1 cellular context compared by ENCODE assay signal in the genomic region with DNA sequence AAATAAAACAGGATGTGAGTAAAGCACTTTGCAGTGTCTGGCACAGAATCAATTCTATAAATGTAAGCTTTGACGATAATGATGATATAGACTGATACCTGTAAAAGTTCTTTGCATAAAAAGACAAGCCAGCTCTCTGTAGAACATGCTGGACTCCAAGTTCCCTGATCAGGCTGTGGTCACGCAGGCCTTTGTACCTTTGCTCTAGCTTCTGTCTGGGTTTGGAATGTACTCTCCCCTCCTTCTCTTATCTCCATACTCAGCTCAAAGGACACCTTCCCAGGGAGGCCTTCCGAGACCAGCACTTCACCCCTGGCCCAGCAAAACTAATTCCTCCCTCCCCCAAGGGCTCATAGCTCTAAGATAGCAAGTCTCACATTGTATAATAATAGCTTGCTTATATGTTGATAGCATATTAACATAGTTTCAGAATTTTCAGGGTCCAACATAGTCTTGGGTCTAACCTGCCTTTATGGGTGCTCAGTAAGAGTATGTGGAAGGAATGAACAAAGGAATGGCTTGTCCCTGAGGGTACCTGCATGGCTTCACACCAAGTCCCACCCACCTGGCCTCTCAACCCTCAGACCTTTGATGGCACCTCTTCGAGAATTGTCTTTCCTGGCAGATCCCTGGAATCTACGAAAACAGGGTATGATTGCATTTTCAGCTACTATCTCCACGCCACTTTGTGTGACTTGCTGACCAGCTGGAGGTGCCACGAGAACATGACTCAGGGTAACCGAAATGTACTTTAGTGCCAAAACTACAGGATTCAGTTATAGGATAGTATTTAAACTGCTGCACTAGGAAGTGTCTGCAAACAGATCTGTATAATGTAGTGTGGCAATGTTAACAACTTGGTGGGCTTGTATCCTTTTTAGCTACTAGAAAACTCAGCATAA.
TF ChIP-seq lines count a peak whose summit lies in the region.

No MANE protein-coding gene starts in this region.

TF ChIP-seq in HepG2, 621 proteins besides CTCF, POLR2A, EP300 and RAD21 (continued from another document and continues in another):
- TF ChIP-seq FLYWCH1 (CRISPR knock-in tag; IDR thresholded peaks at IDR 0.05) (no peak), TEAD3 (CRISPR knock-in tag; optimal IDR thresholded peaks at IDR 0.05; ENCODE audit: borderline replicate concordance) (peak; percentile 96), ZNF614 (CRISPR knock-in tag; IDR thresholded peaks at IDR 0.05; ENCODE audit: borderline replicate concordance) (peak; percentile 69; the same call in 1 of the 2 replicates), ADNP (CRISPR knock-in tag; IDR thresholded peaks at IDR 0.05) (no peak; the same call in 1 of the 2 replicates), XRCC5 (optimal IDR thresholded peaks at IDR 0.05; ENCODE audit: low read length) (peak; percentile 74), ZNF124 (CRISPR knock-in tag; IDR thresholded peaks at IDR 0.05) (no peak; the same call in 1 of the 2 replicates), POLR2AphosphoS2 (IDR thresholded peaks at IDR 0.05; ENCODE audit: low read depth, low read length) (no peak), HDAC6 (IDR thresholded peaks at IDR 0.05; ENCODE audit: low read depth, low read length) (no peak), PLSCR1 (CRISPR knock-in tag; IDR thresholded peaks at IDR 0.05; ENCODE audit: borderline replicate concordance) (no peak), HINFP (CRISPR knock-in tag; IDR thresholded peaks at IDR 0.05; ENCODE audit: low read depth) (0 out of 2 replicates have a peak, but pooled peaks have one; percentile 77), SOX6 (IDR thresholded peaks at IDR 0.05) (no peak), SOX6 (CRISPR knock-in tag; IDR thresholded peaks at IDR 0.05) (peak; percentile 90), MIXL1 (CRISPR knock-in tag; IDR thresholded peaks at IDR 0.05) (peak; percentile 83), ZNF558 (CRISPR knock-in tag; IDR thresholded peaks at IDR 0.05; ENCODE audit: borderline replicate concordance) (no peak), ZNF431 (CRISPR knock-in tag; IDR thresholded peaks at IDR 0.05; ENCODE audit: borderline replicate concordance, low read depth) (no peak; the same call in 1 of the 2 replicates), FOSL2 (CRISPR knock-in tag; IDR thresholded peaks at IDR 0.05) (peak; percentile 69), ATF7 (IDR thresholded peaks at IDR 0.05) (no peak), ATF7 (CRISPR knock-in tag; IDR thresholded peaks at IDR 0.05) (0 out of 2 replicates have a peak, but pooled peaks have one; percentile 33), ZNF24 (IDR thresholded peaks at IDR 0.05) (no peak), ELF1 (CRISPR knock-in tag; IDR thresholded peaks at IDR 0.05) (no peak), DPF2 (CRISPR knock-in tag; IDR thresholded peaks at IDR 0.05; ENCODE audit: borderline replicate concordance, low read depth) (peak; percentile 73; the same call in 1 of the 2 replicates), CAMTA2 (CRISPR knock-in tag; IDR thresholded peaks at IDR 0.05; ENCODE audit: borderline replicate concordance) (no peak), ZSCAN31 (CRISPR knock-in tag; IDR thresholded peaks at IDR 0.05; ENCODE audit: low read depth) (no peak), TBX2 (CRISPR knock-in tag; IDR thresholded peaks at IDR 0.05; ENCODE audit: borderline replicate concordance) (peak; percentile 67), KDM3A (CRISPR knock-in tag; IDR thresholded peaks at IDR 0.05; ENCODE audit: low read depth) (peak; percentile 61; the same call in 1 of the 2 replicates), ZNF12 (CRISPR knock-in tag; IDR thresholded peaks at IDR 0.05) (no peak), HCFC1 (IDR thresholded peaks at IDR 0.05; ENCODE audit: low read depth, low read length) (no peak), SKI (IDR thresholded peaks at IDR 0.05; ENCODE audit: partially characterized antibody) (peak; percentile 85), SRSF4 (IDR thresholded peaks at IDR 0.05; ENCODE audit: low read depth, low read length, poor library complexity, severe bottlenecking) (no peak), JUND (CRISPR knock-in tag; IDR thresholded peaks at IDR 0.05) (no peak), ZNF775 (CRISPR knock-in tag; IDR thresholded peaks at IDR 0.05; ENCODE audit: borderline replicate concordance) (0 out of 2 replicates have a peak, but pooled peaks have one; percentile 28), ZNF432 (CRISPR knock-in tag; IDR thresholded peaks at IDR 0.05; ENCODE audit: borderline replicate concordance) (no peak), ZFP36L2 (CRISPR knock-in tag; IDR thresholded peaks at IDR 0.05) (no peak), ZNF33A (CRISPR knock-in tag; IDR thresholded peaks at IDR 0.05; ENCODE audit: borderline replicate concordance) (no peak), ZNF230 (CRISPR knock-in tag; IDR thresholded peaks at IDR 0.05) (0 out of 2 replicates have a peak, but pooled peaks have one; percentile 24), PBX2 (CRISPR knock-in tag; IDR thresholded peaks at IDR 0.05) (no peak), ATF7-NPFF (CRISPR knock-in tag; IDR thresholded peaks at IDR 0.05; ENCODE audit: low read depth) (0 out of 2 replicates have a peak, but pooled peaks have one; percentile 24), TBX3 (IDR thresholded peaks at IDR 0.05; ENCODE audit: borderline replicate concordance) (0 out of 2 replicates have a peak, but pooled peaks have one; percentile 11), NR1H2 (CRISPR knock-in tag; IDR thresholded peaks at IDR 0.05; ENCODE audit: borderline replicate concordance, low read depth) (no peak), ATM (IDR thresholded peaks at IDR 0.05; ENCODE audit: borderline replicate concordance) (no peak), RNF2 (conservative IDR thresholded peaks at IDR 0.05; ENCODE audit: low read depth) (no peak), CREM (IDR thresholded peaks at IDR 0.05) (peak; percentile 85), CREM (CRISPR knock-in tag; IDR thresholded peaks at IDR 0.05) (no peak), ZFP36 (IDR thresholded peaks at IDR 0.05; ENCODE audit: borderline replicate concordance, low read depth, low read length, partially characterized antibody) (peak; percentile 76), ZSCAN22 (CRISPR knock-in tag; IDR thresholded peaks at IDR 0.05) (no peak), ZNF34 (CRISPR knock-in tag; IDR thresholded peaks at IDR 0.05; ENCODE audit: borderline replicate concordance) (peak; percentile 8; the same call in 1 of the 2 replicates), ZC3H13 (CRISPR knock-in tag; IDR thresholded peaks at IDR 0.05) (no peak), SNAPC2 (CRISPR knock-in tag; IDR thresholded peaks at IDR 0.05) (peak; percentile 47; the same call in 1 of the 2 replicates), ZNF556 (CRISPR knock-in tag; IDR thresholded peaks at IDR 0.05; ENCODE audit: borderline replicate concordance) (0 out of 2 replicates have a peak, but pooled peaks have one; percentile 12), YEATS4 (CRISPR knock-in tag; IDR thresholded peaks at IDR 0.05; ENCODE audit: borderline replicate concordance) (peak; percentile 81), NR2C2 (CRISPR knock-in tag; IDR thresholded peaks at IDR 0.05; ENCODE audit: borderline replicate concordance) (peak; percentile 52), ZNF546 (CRISPR knock-in tag; conservative IDR thresholded peaks at IDR 0.05) (no peak)
- TF ChIP-seq, protein P1, sequence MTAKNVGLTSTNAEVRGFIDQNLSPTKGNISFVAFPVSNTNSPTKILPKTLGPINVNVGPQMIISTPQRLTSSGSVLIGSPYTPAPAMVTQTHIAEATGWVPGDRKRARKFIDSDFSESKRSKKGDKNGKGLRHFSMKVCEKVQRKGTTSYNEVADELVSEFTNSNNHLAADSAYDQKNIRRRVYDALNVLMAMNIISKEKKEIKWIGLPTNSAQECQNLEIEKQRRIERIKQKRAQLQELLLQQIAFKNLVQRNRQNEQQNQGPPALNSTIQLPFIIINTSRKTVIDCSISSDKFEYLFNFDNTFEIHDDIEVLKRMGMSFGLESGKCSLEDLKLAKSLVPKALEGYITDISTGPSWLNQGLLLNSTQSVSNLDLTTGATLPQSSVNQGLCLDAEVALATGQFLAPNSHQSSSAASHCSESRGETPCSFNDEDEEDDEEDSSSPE (CRISPR knock-in tag; IDR thresholded peaks at IDR 0.05), result peak; percentile 46; the same call in 1 of the 2 replicates
- TF ChIP-seq, protein P2, sequence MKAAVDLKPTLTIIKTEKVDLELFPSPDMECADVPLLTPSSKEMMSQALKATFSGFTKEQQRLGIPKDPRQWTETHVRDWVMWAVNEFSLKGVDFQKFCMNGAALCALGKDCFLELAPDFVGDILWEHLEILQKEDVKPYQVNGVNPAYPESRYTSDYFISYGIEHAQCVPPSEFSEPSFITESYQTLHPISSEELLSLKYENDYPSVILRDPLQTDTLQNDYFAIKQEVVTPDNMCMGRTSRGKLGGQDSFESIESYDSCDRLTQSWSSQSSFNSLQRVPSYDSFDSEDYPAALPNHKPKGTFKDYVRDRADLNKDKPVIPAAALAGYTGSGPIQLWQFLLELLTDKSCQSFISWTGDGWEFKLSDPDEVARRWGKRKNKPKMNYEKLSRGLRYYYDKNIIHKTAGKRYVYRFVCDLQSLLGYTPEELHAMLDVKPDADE (CRISPR knock-in tag; IDR thresholded peaks at IDR 0.05), result no peak
- TF ChIP-seq, protein P3, sequence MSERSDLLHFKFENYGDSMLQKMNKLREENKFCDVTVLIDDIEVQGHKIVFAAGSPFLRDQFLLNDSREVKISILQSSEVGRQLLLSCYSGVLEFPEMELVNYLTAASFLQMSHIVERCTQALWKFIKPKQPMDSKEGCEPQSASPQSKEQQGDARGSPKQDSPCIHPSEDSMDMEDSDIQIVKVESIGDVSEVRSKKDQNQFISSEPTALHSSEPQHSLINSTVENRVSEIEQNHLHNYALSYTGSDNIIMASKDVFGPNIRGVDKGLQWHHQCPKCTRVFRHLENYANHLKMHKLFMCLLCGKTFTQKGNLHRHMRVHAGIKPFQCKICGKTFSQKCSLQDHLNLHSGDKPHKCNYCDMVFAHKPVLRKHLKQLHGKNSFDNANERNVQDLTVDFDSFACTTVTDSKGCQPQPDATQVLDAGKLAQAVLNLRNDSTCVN (CRISPR knock-in tag; IDR thresholded peaks at IDR 0.05; ENCODE audit: borderline replicate concordance), result peak; percentile 59; the same call in 1 of the 2 replicates
- TF ChIP-seq, protein P4, sequence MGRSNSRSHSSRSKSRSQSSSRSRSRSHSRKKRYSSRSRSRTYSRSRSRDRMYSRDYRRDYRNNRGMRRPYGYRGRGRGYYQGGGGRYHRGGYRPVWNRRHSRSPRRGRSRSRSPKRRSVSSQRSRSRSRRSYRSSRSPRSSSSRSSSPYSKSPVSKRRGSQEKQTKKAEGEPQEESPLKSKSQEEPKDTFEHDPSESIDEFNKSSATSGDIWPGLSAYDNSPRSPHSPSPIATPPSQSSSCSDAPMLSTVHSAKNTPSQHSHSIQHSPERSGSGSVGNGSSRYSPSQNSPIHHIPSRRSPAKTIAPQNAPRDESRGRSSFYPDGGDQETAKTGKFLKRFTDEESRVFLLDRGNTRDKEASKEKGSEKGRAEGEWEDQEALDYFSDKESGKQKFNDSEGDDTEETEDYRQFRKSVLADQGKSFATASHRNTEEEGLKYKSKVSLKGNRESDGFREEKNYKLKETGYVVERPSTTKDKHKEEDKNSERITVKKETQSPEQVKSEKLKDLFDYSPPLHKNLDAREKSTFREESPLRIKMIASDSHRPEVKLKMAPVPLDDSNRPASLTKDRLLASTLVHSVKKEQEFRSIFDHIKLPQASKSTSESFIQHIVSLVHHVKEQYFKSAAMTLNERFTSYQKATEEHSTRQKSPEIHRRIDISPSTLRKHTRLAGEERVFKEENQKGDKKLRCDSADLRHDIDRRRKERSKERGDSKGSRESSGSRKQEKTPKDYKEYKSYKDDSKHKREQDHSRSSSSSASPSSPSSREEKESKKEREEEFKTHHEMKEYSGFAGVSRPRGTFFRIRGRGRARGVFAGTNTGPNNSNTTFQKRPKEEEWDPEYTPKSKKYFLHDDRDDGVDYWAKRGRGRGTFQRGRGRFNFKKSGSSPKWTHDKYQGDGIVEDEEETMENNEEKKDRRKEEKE (IDR thresholded peaks at IDR 0.05), result no peak
- TF ChIP-seq, protein P5, sequence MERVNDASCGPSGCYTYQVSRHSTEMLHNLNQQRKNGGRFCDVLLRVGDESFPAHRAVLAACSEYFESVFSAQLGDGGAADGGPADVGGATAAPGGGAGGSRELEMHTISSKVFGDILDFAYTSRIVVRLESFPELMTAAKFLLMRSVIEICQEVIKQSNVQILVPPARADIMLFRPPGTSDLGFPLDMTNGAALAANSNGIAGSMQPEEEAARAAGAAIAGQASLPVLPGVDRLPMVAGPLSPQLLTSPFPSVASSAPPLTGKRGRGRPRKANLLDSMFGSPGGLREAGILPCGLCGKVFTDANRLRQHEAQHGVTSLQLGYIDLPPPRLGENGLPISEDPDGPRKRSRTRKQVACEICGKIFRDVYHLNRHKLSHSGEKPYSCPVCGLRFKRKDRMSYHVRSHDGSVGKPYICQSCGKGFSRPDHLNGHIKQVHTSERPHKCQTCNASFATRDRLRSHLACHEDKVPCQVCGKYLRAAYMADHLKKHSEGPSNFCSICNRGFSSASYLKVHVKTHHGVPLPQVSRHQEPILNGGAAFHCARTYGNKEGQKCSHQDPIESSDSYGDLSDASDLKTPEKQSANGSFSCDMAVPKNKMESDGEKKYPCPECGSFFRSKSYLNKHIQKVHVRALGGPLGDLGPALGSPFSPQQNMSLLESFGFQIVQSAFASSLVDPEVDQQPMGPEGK (CRISPR knock-in tag; IDR thresholded peaks at IDR 0.05), result peak; percentile 85
